ENCODE assay signal across 20 cellular contexts in the genomic region with DNA sequence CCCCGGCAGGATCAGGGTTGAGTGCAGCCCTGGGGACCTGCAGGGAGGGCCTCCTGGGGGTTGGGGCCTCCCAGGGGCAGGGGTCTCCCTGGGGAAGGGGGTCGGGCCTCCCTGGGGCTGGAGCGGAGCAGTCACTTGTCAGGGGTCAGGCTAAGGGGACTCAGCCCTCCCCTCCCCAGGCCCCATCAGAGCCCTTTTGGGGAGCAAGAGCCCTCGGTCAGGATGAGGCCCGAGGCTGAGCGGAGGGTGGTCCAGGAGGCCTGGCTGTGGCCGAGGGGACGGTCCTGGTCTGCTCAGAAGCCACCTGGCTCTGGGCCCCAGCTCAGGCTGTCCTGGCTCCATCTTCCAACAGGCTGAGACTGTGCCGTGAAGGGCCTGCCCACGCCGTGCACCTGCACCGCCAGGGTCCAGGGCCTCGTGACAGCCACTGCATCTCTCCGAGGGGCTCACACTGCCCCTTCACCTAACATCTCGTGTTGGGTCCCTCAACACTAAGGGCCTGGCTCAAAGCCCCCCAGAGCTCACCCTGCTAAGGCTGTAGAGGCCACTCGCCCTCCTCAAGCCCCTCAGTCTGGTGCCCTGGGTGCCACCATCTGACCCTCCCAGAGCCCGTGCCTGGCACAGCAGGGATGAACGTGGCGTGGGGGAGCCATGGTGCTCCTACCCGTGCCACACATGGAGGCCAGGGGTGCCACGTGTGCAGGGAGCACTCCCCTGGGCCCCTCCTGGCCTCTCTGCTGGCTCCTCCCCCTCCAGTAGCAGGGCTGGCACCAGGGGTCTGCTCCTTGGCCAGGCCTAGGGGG. TPM values are rescaled to one million over a fixed set of nuclear protein-coding genes. Genes with fewer than 3 reads are reported as not detected.
DNase-seq lines count a peak whose midpoint lies in the region; ATAC-seq, FAIRE-seq and TF ChIP-seq lines count a peak whose summit lies in the region.
"Had no signal": no experiment of that assay in that cellular context is flagged by ENCODE, and none has a peak within 500 bp of the region (broad histone marks: within the 10 kb centered on the region; RNA-seq: fewer than 3 reads in every experiment).

No MANE protein-coding gene starts in this region.

- no peaks in the 10 kb centered on the region for H3K9me3 Mint-ChIP-seq in activated T-cell treated with anti-CD3 and anti-CD28 coated beads, Interleukin-2, amount 50 U/mL, for 4 hours
- H3K9me3 Mint-ChIP-seq: H9 had no signal

- H3K27me3 ChIP-seq in BLaER1 = no peaks in the 10 kb centered on the region
- H3K27me3 ChIP-seq in hepatocyte = no peaks in the 10 kb centered on the region
- H3K27me3 ChIP-seq in osteoblast (ENCODE audit: insufficient read depth, low read length) = no peaks in the 10 kb centered on the region
- H3K27me3 ChIP-seq in ovary = no peaks in the 10 kb centered on the region
- H3K27me3 ChIP-seq: BE2C had no signal

- no peak for FAIRE-seq in HTR-8/SVneo (lab: Jason Lieb, UNC)

- CTCF ChIA-PET in HEK293 (lab: Yijun Ruan, JAX) = no interaction called here

- H3K4me2 ChIP-seq in BLaER1 (peak overlapping the region; percentile 69), hepatocyte (no peak overlapping the region), osteoblast (ENCODE audit: insufficient read depth, low read length) (no peak overlapping the region)

- H4K20me1 ChIP-seq in BLaER1 (no peaks in the 10 kb centered on the region), hepatocyte (ENCODE audit: insufficient read depth, poor library complexity, severe bottlenecking) (no peaks in the 10 kb centered on the region), osteoblast (ENCODE audit: insufficient read depth, low read length) (no peaks in the 10 kb centered on the region)

- POLR2A ChIA-PET in HEK293 (lab: Yijun Ruan, JAX) = no interaction called here

- no peak overlapping the region; the same call in 1 of the 2 replicates for H3K9ac ChIP-seq in BLaER1

- H3K36me3 ChIP-seq in BLaER1 (peaks cover 25% of the 10 kb centered on the region), HEK293 (ENCODE audit: control insufficient read depth in 2 of 2, insufficient read depth in 1 of 2, low read length in 2 of 2) (peaks cover 3 to 10% of the 10 kb centered on the region in 2 experiments; a peak in 2 of 3 replicates), hepatocyte (replicated peaks; ENCODE audit: insufficient read depth, low read depth) (no peaks in the 10 kb centered on the region), osteoblast (ENCODE audit: insufficient read depth, low read length) (peaks cover 15% of the 10 kb centered on the region), ovary (no peaks in the 10 kb centered on the region)
- H3K36me3 ChIP-seq: BE2C had no signal

- TF ChIP-seq POLR2A in ovary (IDR thresholded peaks at IDR 0.05) = no peak

- H3K79me2 ChIP-seq in hepatocyte (no peaks in the 10 kb centered on the region), osteoblast (ENCODE audit: insufficient read depth, low read length) (no peaks in the 10 kb centered on the region)

- TF ChIP-seq CTCF in HEK293 (tag by site-specific recombination; IDR thresholded peaks at IDR 0.05) (no peak), hepatocyte (IDR thresholded peaks at IDR 0.05; ENCODE audit: poor library complexity) (no peak), osteoblast (IDR thresholded peaks at IDR 0.05; ENCODE audit: extremely low read depth, low read depth, low read length) (no peak), ovary (IDR thresholded peaks at IDR 0.05) (no peak)

- WGBS in hepatocyte (ENCODE audit: low lambda C conversion rate, missing lambda C conversion rate) = 92% methylated on average over 17 of the region's 21 CpGs
- WGBS in ovary, 3 donors = 82 to 84% (median 82%) methylated on average over 14 to 21 of the region's 21 CpGs

- H3K4me1 ChIP-seq in BLaER1 (peaks cover 45% of the 10 kb centered on the region), HEK293 (ENCODE audit: control insufficient read depth, insufficient read depth, low read length) (no peaks in the 10 kb centered on the region), hepatocyte (ENCODE audit: insufficient read depth) (no peaks in the 10 kb centered on the region), osteoblast (ENCODE audit: insufficient read depth, low read length) (no peaks in the 10 kb centered on the region), ovary (ENCODE audit: insufficient read depth) (no peaks in the 10 kb centered on the region)
- H3K4me1 ChIP-seq: BE2C had no signal

- no peak for ATAC-seq in activated T-cell treated with anti-CD3 and anti-CD28 coated beads, Interleukin-2, amount 50 U/mL, for 4 hours

- H3K4me3 Mint-ChIP-seq in activated T-cell treated with anti-CD3 and anti-CD28 coated beads, Interleukin-2, amount 50 U/mL, for 4 hours = no peak overlapping the region
- H3K4me3 Mint-ChIP-seq: H9 had no signal

- H3K4me3 ChIP-seq in BLaER1 (no peak overlapping the region), HEK293 (ENCODE audit: low read depth, low read length) (no peak overlapping the region), hepatocyte (no peak overlapping the region), osteoblast (ENCODE audit: insufficient read depth, low read length) (no peak overlapping the region), ovary (no peak overlapping the region)

- H3K4me1 Mint-ChIP-seq in activated T-cell treated with anti-CD3 and anti-CD28 coated beads, Interleukin-2, amount 50 U/mL, for 4 hours (ENCODE audit: low read depth) = peaks cover 5% of the 10 kb centered on the region

- no peak overlapping the region for H2AFZ ChIP-seq in hepatocyte
- H2AFZ ChIP-seq in osteoblast (ENCODE audit: low read length) = no peak overlapping the region

- H3K27me3 Mint-ChIP-seq in activated T-cell treated with anti-CD3 and anti-CD28 coated beads, Interleukin-2, amount 50 U/mL, for 4 hours (ENCODE audit: low read depth) = no peaks in the 10 kb centered on the region

- peaks cover 8% of the 10 kb centered on the region for H3K36me3 Mint-ChIP-seq in activated T-cell treated with anti-CD3 and anti-CD28 coated beads, Interleukin-2, amount 50 U/mL, for 4 hours (ENCODE audit: insufficient read depth)

- no peak for TF ChIP-seq EP300 in ovary (IDR thresholded peaks at IDR 0.05)

- DNase-seq in hepatocyte (ENCODE audit: low spot score) (peak; percentile 3), osteoblast (ENCODE audit: insufficient read length, low spot score, missing footprints) (peak; percentile 81), HTR-8/SVneo (ENCODE audit: insufficient read length, low spot score) (no peak), NCI-H2029 (lab: John Stamatoyannopoulos, UW) (no peak), ovary (no peak)
- no peak for DNase-seq in activated T-cell treated with anti-CD3 and anti-CD28 coated beads, Interleukin-2, amount 50 U/mL, for 4 hours
- DNase-seq: BE2C, DMS 273 treated with DMSO at 0.1 percent for 48 hours, H9, IMR-90, Kasumi-1, NCI-H1105 treated with DMSO at 0.1 percent for 48 hours, NCI-H187 treated with DMSO at 0.1 percent for 48 hours, NCI-H2227 treated with DMSO at 0.1 percent for 48 hours, NCI-H524 treated with DMSO at 0.1 percent for 48 hours, OCI-M1 had no signal

- intact Hi-C loops in ovary (cut with DNase I) = no loop called here

- H3K27ac ChIP-seq in BLaER1 = 0 out of 2 replicates have a peak overlapping the region, but pooled peaks have one; percentile 46
- H3K27ac ChIP-seq in HEK293 (ENCODE audit: extremely low read depth, low read depth, low read length) = no peak overlapping the region
- no peak overlapping the region for H3K27ac ChIP-seq in hepatocyte
- no peak overlapping the region for H3K27ac ChIP-seq in osteoblast (ENCODE audit: low read depth, low read length)
- no peak overlapping the region for H3K27ac ChIP-seq in ovary
- H3K27ac ChIP-seq: RWPE1 had no signal

- H3K9me2 ChIP-seq in hepatocyte (replicated peaks; ENCODE audit: insufficient read depth) = no peaks in the 10 kb centered on the region

- H3K9me3 ChIP-seq in BLaER1 = no peaks in the 10 kb centered on the region
- H3K9me3 ChIP-seq in HEK293 (ENCODE audit: control insufficient read depth, insufficient read depth, low read depth, low read length) = no peaks in the 10 kb centered on the region
- no peaks in the 10 kb centered on the region for H3K9me3 ChIP-seq in hepatocyte (ENCODE audit: low read depth)
- H3K9me3 ChIP-seq in osteoblast (ENCODE audit: low read depth, low read length) = no peaks in the 10 kb centered on the region
- H3K9me3 ChIP-seq in ovary = no peaks in the 10 kb centered on the region
- H3K9me3 ChIP-seq: BE2C had no signal

TF ChIP-seq in HEK293, 187 proteins besides CTCF, POLR2A, EP300 and RAD21 (continues in another document):
- TF ChIP-seq GLI2 (tag by site-specific recombination; IDR thresholded peaks at IDR 0.05; ENCODE audit: borderline replicate concordance, low read depth) = no peak
- peak; percentile 64 for TF ChIP-seq GLIS1 (tag by site-specific recombination; IDR thresholded peaks at IDR 0.05)
- no peak for TF ChIP-seq KLF7 (tag by site-specific recombination; IDR thresholded peaks at IDR 0.05; ENCODE audit: borderline replicate concordance)
- TF ChIP-seq ZFP41 (tag by site-specific recombination; IDR thresholded peaks at IDR 0.05; ENCODE audit: borderline replicate concordance) = no peak

RNA-seq across cellular contexts. Expression of gene BHLHA15, which starts 12.9 kb away (rescaled TPM):
- total RNA-seq in hepatocyte (0.92 and 2.3 TPM in 2 replicates), osteoblast (not detected in 2 replicates), ovary (under 1 TPM in 2 of 7 donors, not detected in 5; 0.34 to 0.54 TPM)
- polyA plus RNA-seq in hepatocyte (0.39 TPM in 1 of 2 replicates, not detected in the other), ovary (not detected)
- under 1 TPM in 2 of 3 donors, not detected in 1; 0.52 to 0.69 TPM for total RNA-seq in activated T-cell treated with anti-CD3 and anti-CD28 coated beads, Interleukin-2, amount 50 U/mL, for 4 hours
- total RNA-seq: IMR-90 had no signal
- polyA plus RNA-seq: AG04450, IMR-90 had no signal

RNA-seq across cellular contexts. Expression of gene TECPR1, which starts 27.9 kb away (rescaled TPM):
- total RNA-seq in hepatocyte (6.0 and 10.7 TPM in 2 replicates), osteoblast (20.3 and 22.4 TPM in 2 replicates), ovary (10 to 100 TPM in 6 of 7 donors, 1 to 10 TPM in 1; 5.5 to 28.1 (median 21.5) TPM)
- polyA plus RNA-seq in hepatocyte (9.8 and 11.3 TPM in 2 replicates), ovary (1 to 10 TPM; 4.2 to 8.6 TPM)
- 10 to 100 TPM; 35.1 to 42.8 (median 36.1) TPM for total RNA-seq in activated T-cell treated with anti-CD3 and anti-CD28 coated beads, Interleukin-2, amount 50 U/mL, for 4 hours

RNA-seq across cellular contexts. Expression of gene BRI3, which starts 57.4 kb away (rescaled TPM):
- total RNA-seq in hepatocyte (71.5 and 84.0 TPM in 2 replicates), osteoblast (95.9 and 113 TPM in 2 replicates), ovary (100 to 1,000 TPM in 5 of 7 donors, 10 to 100 TPM in 2; 19.9 to 161 (median 133) TPM)
- polyA plus RNA-seq in hepatocyte (101 and 104 TPM in 2 replicates), ovary (100 to 1,000 TPM; 101 to 149 TPM)
- total RNA-seq in activated T-cell treated with anti-CD3 and anti-CD28 coated beads, Interleukin-2, amount 50 U/mL, for 4 hours = 10 to 100 TPM; 46.4 to 58.1 (median 51.1) TPM

Comparison
In these comparisons a context has a peak if more than half of its experiments do, and no peak if none do; other contexts are left out.
1. DNase-seq: peak in hepatocyte (single experiment) and osteoblast (single experiment); none in HTR-8/SVneo (single experiment), NCI-H2029 (single experiment), activated T-cell treated with anti-CD3 and anti-CD28 coated beads, Interleukin-2, amount 50 U/mL, for 4 hours (single experiment) and ovary (0 of 5).